Comparison of ENCODE assay signal across 8 cellular contexts in genomic region chr1:227934476-227935313, GRCh38. TPM values are rescaled to one million over a fixed set of nuclear protein-coding genes. Genes with fewer than 3 reads are reported as not detected.
DNase-seq lines count a peak whose midpoint lies in the region; ATAC-seq and TF ChIP-seq lines count a peak whose summit lies in the region.

No MANE protein-coding gene starts in this region.

- TF ChIP-seq CTCF in glutamatergic neuron (IDR thresholded peaks at IDR 0.05; ENCODE audit: partially characterized antibody, unreplicated experiment): no peak
- no peak for TF ChIP-seq CTCF in type B pancreatic cell (conservative IDR thresholded peaks at IDR 0.05)

- no peak overlapping the region for H3K27ac Mint-ChIP-seq in glutamatergic neuron (ENCODE audit: unreplicated experiment)
- no peak overlapping the region for H3K27ac Mint-ChIP-seq in type B pancreatic cell

- H3K27me3 Mint-ChIP-seq in glutamatergic neuron (ENCODE audit: unreplicated experiment) (peaks cover 7% of the 10 kb centered on the region), type B pancreatic cell (peaks cover 3% of the 10 kb centered on the region)

- peaks cover 30% of the 10 kb centered on the region for H3K36me3 Mint-ChIP-seq in glutamatergic neuron (ENCODE audit: unreplicated experiment)
- peaks cover 13% of the 10 kb centered on the region for H3K36me3 Mint-ChIP-seq in type B pancreatic cell

- no peak for ATAC-seq in HG03280 (IDR thresholded peaks at IDR 0.05; ENCODE audit: unreplicated experiment)
- no peak for ATAC-seq in HG03025 (IDR thresholded peaks at IDR 0.05; ENCODE audit: low FRiP score, unreplicated experiment)
- no peak for ATAC-seq in HG02852 (IDR thresholded peaks at IDR 0.05; ENCODE audit: unreplicated experiment)

- H3K9me3 Mint-ChIP-seq in glutamatergic neuron (ENCODE audit: unreplicated experiment) (peaks cover 8% of the 10 kb centered on the region), type B pancreatic cell (no peaks in the 10 kb centered on the region)

- H3K4me1 Mint-ChIP-seq in glutamatergic neuron (ENCODE audit: low read depth, unreplicated experiment) (peaks cover 30% of the 10 kb centered on the region), type B pancreatic cell (ENCODE audit: unreplicated experiment) (peaks cover 8% of the 10 kb centered on the region)

- H3K4me3 Mint-ChIP-seq in glutamatergic neuron (ENCODE audit: unreplicated experiment): peak overlapping the region; percentile 62
- no peak overlapping the region for H3K4me3 Mint-ChIP-seq in type B pancreatic cell

- DNase-seq in HPDE6-E6E7 (ENCODE audit: extremely low spot score) (peak; percentile 65), activated T-cell treated with anti-CD3 and anti-CD28 coated beads for 48 hours (ENCODE audit: low read depth) (peak; percentile 46), glutamatergic neuron (no peak), type B pancreatic cell (ENCODE audit: extremely low spot score, unreplicated experiment) (no peak)
- DNase-seq in stimulated activated CD4-positive, alpha-beta T cell treated with anti-CD3 and anti-CD28 coated beads, Interleukin-4, amount 100 ng/mL, for 1 hour: peak; percentile 34

RNA-seq across cellular contexts. Expression of gene WNT9A, which starts 13.0 kb away (rescaled TPM):
- total RNA-seq in glutamatergic neuron (ENCODE audit: unreplicated experiment) (13.8 TPM), type B pancreatic cell (ENCODE audit: low replicate concordance) (3.0 and 4.3 TPM in 2 replicates)

Comparison
In these comparisons a context has a peak if more than half of its experiments do, and no peak if none do; other contexts are left out.
1. DNase-seq: peak in HPDE6-E6E7 (single experiment), activated T-cell treated with anti-CD3 and anti-CD28 coated beads for 48 hours (single experiment) and stimulated activated CD4-positive, alpha-beta T cell treated with anti-CD3 and anti-CD28 coated beads, Interleukin-4, amount 100 ng/mL, for 1 hour (single experiment); none in glutamatergic neuron (single experiment) and type B pancreatic cell (single experiment).